In genomic region chr10:110474017-110474416, GRCh38 we compare ENCODE assay signal across 15 cellular contexts. TPM values are rescaled to one million over a fixed set of nuclear protein-coding genes. Genes with fewer than 3 reads are reported as not detected.
A peak's percentile ranks its signal among the peaks of the same experiment; 100 is the strongest.
DNase-seq lines count a peak whose midpoint lies in the region; ATAC-seq, FAIRE-seq and TF ChIP-seq lines count a peak whose summit lies in the region.
"Had no signal": no experiment of that assay in that cellular context is flagged by ENCODE, and none has a peak within 500 bp of the region (broad histone marks: within the 10 kb centered on the region; RNA-seq: fewer than 3 reads in every experiment).

No MANE protein-coding gene starts in this region.

- H3K9me3 Mint-ChIP-seq in astrocyte (ENCODE audit: unreplicated experiment): peaks cover 17% of the 10 kb centered on the region

- H3K4me3 ChIP-seq in astrocyte (ENCODE audit: insufficient read depth, low read depth, low read length): no peak overlapping the region
- H3K4me3 ChIP-seq in keratinocyte (ENCODE audit: control insufficient read depth in 2 of 3, extremely low read depth in 1 of 3, insufficient read depth in 2 of 3, low read depth in 1 of 3, low read length in 3 of 3): no peak overlapping the region
- no peak overlapping the region for H3K4me3 ChIP-seq in trophoblast cell (ENCODE audit: low read depth, low read length)
- H3K4me3 ChIP-seq: A549, GM12878 had no signal

- peaks cover 2% of the 10 kb centered on the region for H3K27me3 Mint-ChIP-seq in astrocyte (ENCODE audit: low read depth, unreplicated experiment)

- no peak overlapping the region for H3K18ac ChIP-seq in trophoblast cell (ENCODE audit: low read length)

- H3K4me2 ChIP-seq in astrocyte (ENCODE audit: low read length) (no peak overlapping the region), keratinocyte (ENCODE audit: control insufficient read depth, extremely low read depth, insufficient read depth, low read depth, low read length) (peak overlapping the region; percentile 42), trophoblast cell (ENCODE audit: low read length) (no peak overlapping the region)
- H3K4me2 ChIP-seq: A549 had no signal

- peak overlapping the region; percentile 15 for H3K27ac Mint-ChIP-seq in astrocyte (ENCODE audit: unreplicated experiment)
- H3K27ac Mint-ChIP-seq: IgD-negative memory B cell had no signal

- CTCF ChIA-PET in HEK293T (lab: Yijun Ruan, JAX): no interaction called here

- H3K79me2 ChIP-seq in astrocyte (ENCODE audit: insufficient read depth, low read length) (no peaks in the 10 kb centered on the region), keratinocyte (ENCODE audit: control insufficient read depth, insufficient read depth, low read length) (no peaks in the 10 kb centered on the region), trophoblast cell (ENCODE audit: control insufficient read depth, insufficient read depth, low read length, poor library complexity) (no peaks in the 10 kb centered on the region)

- H3K9me1 ChIP-seq in keratinocyte (ENCODE audit: control insufficient read depth, extremely low read depth, insufficient read depth, low read length): no peaks in the 10 kb centered on the region

- H3K36me3 ChIP-seq in astrocyte (ENCODE audit: insufficient read depth, low read length) (no peaks in the 10 kb centered on the region), keratinocyte (ENCODE audit: control insufficient read depth in 2 of 2, extremely low read depth in 1 of 2, insufficient read depth in 2 of 2, low read length in 2 of 2) (no peaks in the 10 kb centered on the region), trophoblast cell (ENCODE audit: control insufficient read depth in 1 of 2, insufficient read depth in 2 of 2, low read length in 2 of 2) (no peaks in the 10 kb centered on the region)
- H3K36me3 ChIP-seq: BE2C had no signal

- H2AFZ ChIP-seq in astrocyte (ENCODE audit: low read depth, low read length) (no peak overlapping the region), keratinocyte (ENCODE audit: control insufficient read depth, low read length) (peak overlapping the region; percentile 51), trophoblast cell (ENCODE audit: insufficient read depth, low read length, poor library complexity) (no peak overlapping the region)

- H4K8ac ChIP-seq in trophoblast cell (ENCODE audit: low read depth, low read length): no peak overlapping the region

- H3K27me3 ChIP-seq in astrocyte (ENCODE audit: insufficient read depth, low read length) (no peaks in the 10 kb centered on the region), keratinocyte (ENCODE audit: control insufficient read depth, extremely low read depth, insufficient read depth, low read length) (no peaks in the 10 kb centered on the region), trophoblast cell (ENCODE audit: insufficient read depth, low read length) (no peaks in the 10 kb centered on the region)
- H3K27me3 ChIP-seq: BE2C had no signal

- WGBS in trophoblast cell (ENCODE audit: extremely low coverage, insufficient coverage, insufficient read length): no CpG with 5 or more reads among the region's 3 CpGs

- no peak overlapping the region for H3K23ac ChIP-seq in trophoblast cell (ENCODE audit: low read length)

- no peak overlapping the region for H2BK5ac ChIP-seq in trophoblast cell (ENCODE audit: low read depth, low read length, poor library complexity)

- H3K14ac ChIP-seq in trophoblast cell (ENCODE audit: low read length): no peak overlapping the region

- no peak for TF ChIP-seq CTCF in astrocyte (IDR thresholded peaks at IDR 0.05; ENCODE audit: insufficient read depth, low read depth, low read length)
- no peak for TF ChIP-seq CTCF in keratinocyte (optimal IDR thresholded peaks at IDR 0.05 in 1 of 3, IDR thresholded peaks at IDR 0.05 in 1 of 3, conservative IDR thresholded peaks at IDR 0.05 in 1 of 3; ENCODE audit: extremely low read depth in 1 of 3, insufficient read depth in 2 of 3, low read length in 3 of 3)

- H3K4me1 ChIP-seq in astrocyte (ENCODE audit: insufficient read depth, low read length) (peaks cover 11% of the 10 kb centered on the region), keratinocyte (ENCODE audit: control insufficient read depth, extremely low read depth, insufficient read depth, low read length) (peaks cover 10% of the 10 kb centered on the region), trophoblast cell (ENCODE audit: control insufficient read depth in 1 of 2, insufficient read depth in 2 of 2, low read length in 2 of 2) (peaks cover 7 to 10% of the 10 kb centered on the region in 2 experiments)
- H3K4me1 ChIP-seq: A549, BE2C had no signal

- DNase-seq in astrocyte (ENCODE audit: low read depth) (no peak), keratinocyte (ENCODE audit: low read depth, low spot score) (no peak), trophoblast cell (peak in 1 of 2 donors; percentile 67), HEK293T (ENCODE audit: extremely low spot score) (no peak)
- DNase-seq: BE2C; CD4-positive, alpha-beta memory T cell; DMS79; HCEC 1CT had no signal

- H3K4me3 Mint-ChIP-seq in astrocyte (ENCODE audit: unreplicated experiment): no peak overlapping the region
- H3K4me3 Mint-ChIP-seq: CD4-positive, alpha-beta memory T cell; IgD-negative memory B cell had no signal

- dilution Hi-C loops in keratinocyte (cut with MboI; ENCODE audit: extremely low pct_ligation_motif_present, low sequenced_read_pairs): no loop called here

- H3K36me3 Mint-ChIP-seq in astrocyte (ENCODE audit: low read depth, unreplicated experiment): no peaks in the 10 kb centered on the region
- H3K36me3 Mint-ChIP-seq: CD4-positive, alpha-beta memory T cell; IgD-negative memory B cell had no signal

- POLR2A ChIA-PET in HEK293T (lab: Yijun Ruan, JAX): no interaction called here

- H4K20me1 ChIP-seq in astrocyte (ENCODE audit: insufficient read depth, low read length) (no peaks in the 10 kb centered on the region), keratinocyte (ENCODE audit: control insufficient read depth, extremely low read depth, insufficient read depth, low read length) (no peaks in the 10 kb centered on the region)

- no peak overlapping the region for H3K4ac ChIP-seq in trophoblast cell (ENCODE audit: low read depth, low read length)

- no peak overlapping the region for H4K12ac ChIP-seq in trophoblast cell (ENCODE audit: low read depth, low read length)

- no peak overlapping the region for H3K27ac ChIP-seq in astrocyte (ENCODE audit: low read depth, low read length)
- no peak overlapping the region for H3K27ac ChIP-seq in keratinocyte (ENCODE audit: control insufficient read depth, insufficient read depth, low read length)
- peak overlapping the region; percentile 26 for H3K27ac ChIP-seq in trophoblast cell (ENCODE audit: low read depth, low read length)
- H3K27ac ChIP-seq: C4-2B had no signal

- H2BK12ac ChIP-seq in trophoblast cell (ENCODE audit: low read length): no peak overlapping the region

- H2AK5ac ChIP-seq in trophoblast cell (ENCODE audit: low read length): no peak overlapping the region

- no peak overlapping the region for H3K9ac ChIP-seq in astrocyte (ENCODE audit: low read length)
- H3K9ac ChIP-seq in keratinocyte (ENCODE audit: control insufficient read depth, extremely low read depth, insufficient read depth, low read length): no peak overlapping the region
- no peak overlapping the region for H3K9ac ChIP-seq in trophoblast cell (ENCODE audit: low read length)

- peaks cover 3% of the 10 kb centered on the region for H3K79me1 ChIP-seq in trophoblast cell (ENCODE audit: low read length)

- H2BK120ac ChIP-seq in trophoblast cell (ENCODE audit: insufficient read depth, low read length, poor library complexity): no peak overlapping the region

- FAIRE-seq in astrocyte (lab: Jason Lieb, UNC): no peak
- FAIRE-seq in keratinocyte (lab: Jason Lieb, UNC): peak; percentile 78
- FAIRE-seq: A549, GM12878, GM18507 had no signal

- H4K91ac ChIP-seq in trophoblast cell (ENCODE audit: low read depth, low read length): no peak overlapping the region

- peaks cover 7% of the 10 kb centered on the region for H3K4me1 Mint-ChIP-seq in astrocyte (ENCODE audit: low read depth, unreplicated experiment)
- H3K4me1 Mint-ChIP-seq: CD4-positive, alpha-beta memory T cell; IgD-negative memory B cell had no signal

- H3K9me3 ChIP-seq in astrocyte (ENCODE audit: insufficient read depth, low read depth, low read length) (no peaks in the 10 kb centered on the region), keratinocyte (ENCODE audit: control insufficient read depth, low read depth, low read length) (no peaks in the 10 kb centered on the region), trophoblast cell (ENCODE audit: insufficient read depth, low read depth, low read length) (no peaks in the 10 kb centered on the region)
- H3K9me3 ChIP-seq: BE2C had no signal

- no peak for ATAC-seq in GM21786 (IDR thresholded peaks at IDR 0.05; ENCODE audit: unreplicated experiment)
- no peak for ATAC-seq in HG02798 (IDR thresholded peaks at IDR 0.05; ENCODE audit: poor library complexity, unreplicated experiment)
- ATAC-seq: GM12878 had no signal

TF ChIP-seq in HEK293T, 16 proteins besides CTCF, POLR2A, EP300 and RAD21:
- no peak for TF ChIP-seq ZNF384 (IDR thresholded peaks at IDR 0.05)
- TF ChIP-seq SUZ12 (IDR thresholded peaks at IDR 0.05): no peak
- no peak for TF ChIP-seq ARNT (IDR thresholded peaks at IDR 0.05)
- no peak for TF ChIP-seq FOXM1 (IDR thresholded peaks at IDR 0.05; ENCODE audit: borderline replicate concordance)
- no peak for TF ChIP-seq BHLHE40 (IDR thresholded peaks at IDR 0.05; ENCODE audit: borderline replicate concordance)
- no peak for TF ChIP-seq HDGF (IDR thresholded peaks at IDR 0.05; ENCODE audit: borderline replicate concordance)
- no peak for TF ChIP-seq SP1 (IDR thresholded peaks at IDR 0.05)
- no peak for TF ChIP-seq L3MBTL2 (conservative IDR thresholded peaks at IDR 0.05)
- TF ChIP-seq TARDBP (IDR thresholded peaks at IDR 0.05): no peak
- TF ChIP-seq FOXK2 (IDR thresholded peaks at IDR 0.05): no peak

RNA-seq across cellular contexts. Expression of gene DUSP5, which starts 23.7 kb away (rescaled TPM):
- 35.0 and 36.4 TPM in 2 replicates for total RNA-seq in astrocyte
- 38.0 to 55.5 TPM (median 49.6 TPM) in 3 replicates for polyA plus RNA-seq in keratinocyte
- polyA plus RNA-seq in keratinocyte (2011; ENCODE audit: low read depth): 22.8 TPM
- 41.9 and 45.2 TPM in 2 replicates for polyA plus RNA-seq in keratinocyte (2011; cell fraction: cytosol; rRNA removed)
- 50.2 and 50.3 TPM in 2 replicates for polyA plus RNA-seq in keratinocyte (2011; cell fraction: nucleus; rRNA removed)
- 33.6 and 62.0 TPM in 2 replicates for polyA plus RNA-seq in keratinocyte (2012; ENCODE audit: low replicate concordance)
- 95.1 to 130 TPM (median 126 TPM) in 3 replicates for polyA minus RNA-seq in keratinocyte
- polyA minus RNA-seq in keratinocyte (2011; cell fraction: cytosol; rRNA and poly(A)+ RNA removed): 115 TPM
- 42.7 and 55.8 TPM in 2 replicates for polyA minus RNA-seq in keratinocyte (2011; cell fraction: nucleus; rRNA and poly(A)+ RNA removed)
- 157 and 165 TPM in 2 replicates for polyA plus RNA-seq in trophoblast cell (2013)
